In the genomic region with DNA sequence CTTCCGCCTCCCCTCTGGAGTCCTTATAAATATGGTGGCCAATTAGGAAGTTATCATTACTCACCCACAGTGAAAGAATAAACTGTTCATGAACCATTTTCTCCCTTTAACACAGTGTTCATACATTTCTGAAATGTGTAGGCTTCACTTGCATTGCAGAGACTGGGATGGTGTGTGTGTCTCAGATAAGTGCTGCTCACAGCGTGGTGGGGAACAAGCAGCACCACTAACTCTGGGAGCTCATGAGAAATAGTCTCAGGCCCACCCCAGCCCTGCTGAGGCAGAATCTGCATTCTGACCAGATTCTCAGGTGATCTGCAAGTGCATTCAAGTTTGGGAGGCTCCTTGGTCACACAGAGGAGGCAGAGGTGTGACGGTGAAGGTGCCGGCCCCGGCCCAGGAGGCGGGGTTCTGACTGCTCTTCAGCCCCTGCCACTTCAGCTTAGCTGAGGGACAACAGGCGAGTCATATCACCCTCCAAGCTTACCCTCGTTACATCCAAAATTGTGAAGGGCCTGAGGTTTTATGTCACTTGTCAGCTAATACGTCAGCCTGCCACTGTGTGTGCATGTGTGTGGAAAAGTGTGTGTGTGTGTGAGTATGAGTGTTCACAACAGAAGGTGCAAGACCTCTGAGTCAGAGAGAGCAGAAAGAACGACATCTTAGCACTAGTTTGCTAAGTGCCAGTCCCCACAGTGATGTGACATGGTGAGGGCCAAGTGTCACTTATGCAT, we compare ENCODE assay signal across 11 cellular contexts. TPM values are rescaled to one million over a fixed set of nuclear protein-coding genes. Genes with fewer than 3 reads are reported as not detected.
A peak's percentile ranks its signal among the peaks of the same experiment; 100 is the strongest.
DNase-seq lines count a peak whose midpoint lies in the region; ATAC-seq and TF ChIP-seq lines count a peak whose summit lies in the region.
"Had no signal": no experiment of that assay in that cellular context is flagged by ENCODE, and none has a peak within 500 bp of the region (broad histone marks: within the 10 kb centered on the region; RNA-seq: fewer than 3 reads in every experiment).

No MANE protein-coding gene starts in this region.

- TF ChIP-seq CTCF in PC-9 (conservative IDR thresholded peaks at IDR 0.05) = no peak
- TF ChIP-seq CTCF in right atrium auricular region (IDR thresholded peaks at IDR 0.05) = no peak
- no peak for TF ChIP-seq CTCF in GM23338 (conservative IDR thresholded peaks at IDR 0.05; ENCODE audit: low read depth in 2 of 2)

- peaks cover 44% of the 10 kb centered on the region for H3K79me2 ChIP-seq in PC-9 (ENCODE audit: low read depth)
- H3K79me2 ChIP-seq in GM23338 (replicated peaks; ENCODE audit: insufficient read depth) = no peaks in the 10 kb centered on the region

- H4K20me1 ChIP-seq in PC-9 (ENCODE audit: insufficient read depth) (no peaks in the 10 kb centered on the region), GM23338 (replicated peaks; ENCODE audit: insufficient read depth) (no peaks in the 10 kb centered on the region; the same call in 1 of the 2 replicates)

- H3K27me3 Mint-ChIP-seq in CD4-positive, CD25-positive, alpha-beta regulatory T cell = no peaks in the 10 kb centered on the region
- no peaks in the 10 kb centered on the region for H3K27me3 Mint-ChIP-seq in GM23338 (ENCODE audit: insufficient read depth, low read depth, poor library complexity)

- no peak for DNase-seq in CD4-positive, CD25-positive, alpha-beta regulatory T cell
- DNase-seq in PC-9 (peak in 1 of 2 experiments; percentile 29), right atrium auricular region (ENCODE audit: low spot score) (no peak), cerebellar nuclear complex (lab: John Stamatoyannopoulos, UW) (no peak), GM23338 (ENCODE audit: low spot score) (no peak)
- DNase-seq in stimulated activated naive CD4-positive, alpha-beta T cell (lab: John Stamatoyannopoulos, UW) = no peak
- DNase-seq: NCI-H1092 treated with DMSO at 0.1 percent for 48 hours, right lobe of liver had no signal

- H3K27me3 ChIP-seq in CD4-positive, CD25-positive, alpha-beta regulatory T cell (ENCODE audit: control insufficient read depth, insufficient read depth, low read length) = no peaks in the 10 kb centered on the region
- H3K27me3 ChIP-seq in PC-9 (ENCODE audit: insufficient read depth, low read depth) (no peaks in the 10 kb centered on the region), right atrium auricular region (no peaks in the 10 kb centered on the region), GM23338 (ENCODE audit: insufficient read depth) (no peaks in the 10 kb centered on the region)
- H3K27me3 ChIP-seq: right lobe of liver had no signal

- H3K4me3 Mint-ChIP-seq in CD4-positive, CD25-positive, alpha-beta regulatory T cell = no peak overlapping the region
- no peak overlapping the region for H3K4me3 Mint-ChIP-seq in GM23338
- H3K4me3 Mint-ChIP-seq: WTC11 had no signal

- peak overlapping the region; percentile 76 for H3K4me2 ChIP-seq in PC-9
- H3K4me2 ChIP-seq in GM23338 = no peak overlapping the region

- no peak overlapping the region for H3K27ac ChIP-seq in CD4-positive, CD25-positive, alpha-beta regulatory T cell (ENCODE audit: insufficient read depth, low read length, poor library complexity, severe bottlenecking)
- H3K27ac ChIP-seq in PC-9 (peak overlapping the region; percentile 91), right atrium auricular region (peak overlapping the region; percentile 79 to 88), GM23338 (ENCODE audit: low read depth) (no peak overlapping the region)
- H3K27ac ChIP-seq: right lobe of liver had no signal

- peaks cover 0 to 2% (median 0%) of the 10 kb centered on the region in 7 donors for H3K9me3 Mint-ChIP-seq in CD4-positive, CD25-positive, alpha-beta regulatory T cell
- no peaks in the 10 kb centered on the region for H3K9me3 Mint-ChIP-seq in GM23338
- H3K9me3 Mint-ChIP-seq: WTC11 had no signal

- intact Hi-C loops in PC-9 (cut with micrococcal nuclease; ENCODE audit: unreplicated experiment) = no loop called here

- H3K9me2 ChIP-seq in PC-9 (ENCODE audit: insufficient read depth) (no peaks in the 10 kb centered on the region), GM23338 (ENCODE audit: insufficient read depth) (0 out of 2 replicates have a peak, but pooled peaks cover 1% of the 10 kb centered on the region)

- H3K4me1 ChIP-seq in CD4-positive, CD25-positive, alpha-beta regulatory T cell (ENCODE audit: control insufficient read depth, insufficient read depth, low read length, poor library complexity, severe bottlenecking) = no peaks in the 10 kb centered on the region
- peaks cover 66% of the 10 kb centered on the region for H3K4me1 ChIP-seq in PC-9 (replicated peaks; ENCODE audit: insufficient read depth)
- peaks cover 0 to 51% of the 10 kb centered on the region in 2 donors for H3K4me1 ChIP-seq in right atrium auricular region
- no peaks in the 10 kb centered on the region for H3K4me1 ChIP-seq in GM23338 (ENCODE audit: insufficient read depth)

- peaks cover 2% of the 10 kb centered on the region for H3K36me3 ChIP-seq in CD4-positive, CD25-positive, alpha-beta regulatory T cell (ENCODE audit: control insufficient read depth, insufficient read depth, low read length)
- H3K36me3 ChIP-seq in PC-9 (ENCODE audit: low read depth) (peaks cover 26% of the 10 kb centered on the region), right atrium auricular region (peaks cover under 1% of the 10 kb centered on the region), GM23338 (ENCODE audit: insufficient read depth) (no peaks in the 10 kb centered on the region)
- H3K36me3 ChIP-seq: right lobe of liver had no signal

- POLR2A ChIA-PET in PC-9 (lab: Charles Lee; ENCODE audit: unreplicated experiment) = interaction anchor here (0.6 to 1.9 kb wide), 6 partner anchors 20 to 71 kb away, joined by 3 to 13 read pairs (median 8); a partner anchor contains a TSS

- H3K9me3 ChIP-seq in CD4-positive, CD25-positive, alpha-beta regulatory T cell (ENCODE audit: control insufficient read depth in 2 of 2, low read length in 2 of 2) = no peaks in the 10 kb centered on the region
- H3K9me3 ChIP-seq in PC-9 (ENCODE audit: insufficient read depth, low read depth) = no peaks in the 10 kb centered on the region
- no peaks in the 10 kb centered on the region for H3K9me3 ChIP-seq in right atrium auricular region
- H3K9me3 ChIP-seq: right lobe of liver had no signal

- no peak for ATAC-seq in CD4-positive, CD25-positive, alpha-beta regulatory T cell (ENCODE audit: low read depth in 2 of 2)
- peak; percentile 5 for ATAC-seq in GM21447 (IDR thresholded peaks at IDR 0.05; ENCODE audit: unreplicated experiment)
- ATAC-seq in GM18505 (IDR thresholded peaks at IDR 0.05; ENCODE audit: unreplicated experiment) = no peak
- ATAC-seq in GM23338 = no peak
- ATAC-seq: WTC11 had no signal

- H3K4me3 ChIP-seq in CD4-positive, CD25-positive, alpha-beta regulatory T cell (ENCODE audit: low read depth, low read length) = no peak overlapping the region
- H3K4me3 ChIP-seq in PC-9 = peak overlapping the region; percentile 43; the same call in 1 of the 2 replicates
- H3K4me3 ChIP-seq in right atrium auricular region = no peak overlapping the region
- H3K4me3 ChIP-seq in GM23338 = no peak overlapping the region
- H3K4me3 ChIP-seq: right lobe of liver had no signal

- H3F3A ChIP-seq in PC-9 (ENCODE audit: insufficient read depth, low read depth) (peaks cover 50% of the 10 kb centered on the region), GM23338 (replicated peaks; ENCODE audit: low read depth) (no peaks in the 10 kb centered on the region)

- CTCF ChIA-PET in PC-9 (lab: Charles Lee) = interaction anchor here (0.7 to 2.9 kb wide), 2 partner anchors 24 to 73 kb away, joined by 3 to 31 read pairs; no protein-coding TSS in a partner anchor

- H3K36me3 Mint-ChIP-seq in CD4-positive, CD25-positive, alpha-beta regulatory T cell = peaks cover 24% of the 10 kb centered on the region
- H3K36me3 Mint-ChIP-seq in GM23338 (ENCODE audit: low read depth) = peaks cover 3% of the 10 kb centered on the region; the same call in 1 of the 3 replicates

- TF ChIP-seq POLR2A in GM18505 (IDR thresholded peaks at IDR 0.05; ENCODE audit: borderline replicate concordance, extremely low read depth, insufficient read depth, insufficient read length) = no peak

- H3K4me1 Mint-ChIP-seq in CD4-positive, CD25-positive, alpha-beta regulatory T cell = peaks cover 4 to 33% (median 9%) of the 10 kb centered on the region in 4 donors
- H3K4me1 Mint-ChIP-seq in GM23338 = peaks cover 6% of the 10 kb centered on the region; the same call in 2 of the 3 replicates

- no TSS peak for BruUV-seq in PC-9 (replicated peaks; lab: Mats Ljungman, UMichigan)

- peak overlapping the region in 2 of 3 donors; percentile 15 to 78 for H3K27ac Mint-ChIP-seq in CD4-positive, CD25-positive, alpha-beta regulatory T cell
- H3K27ac Mint-ChIP-seq in GM23338 = no peak overlapping the region
- H3K27ac Mint-ChIP-seq: WTC11 had no signal

- no peak overlapping the region for H2AFZ ChIP-seq in PC-9
- no peak overlapping the region for H2AFZ ChIP-seq in GM23338

TF ChIP-seq in GM23338, 12 proteins besides CTCF, POLR2A, EP300 and RAD21 (continues in another document):
- no peak for TF ChIP-seq CREB1 (CRISPR knock-in tag; IDR thresholded peaks at IDR 0.05; ENCODE audit: low read depth)

RNA-seq across cellular contexts. Expression of a gene that starts 34.7 kb away (rescaled TPM):
- total RNA-seq in CD4-positive, CD25-positive, alpha-beta regulatory T cell = 39.8 TPM
- polyA plus RNA-seq in CD4-positive, CD25-positive, alpha-beta regulatory T cell = 10 to 100 TPM; 50.1 to 64.2 (median 54.7) TPM
- 256 and 279 TPM in 2 replicates for total RNA-seq in PC-9 (2021)
- total RNA-seq in right atrium auricular region = 10 to 100 TPM; 34.6 to 65.8 TPM
- 32.7 and 35.7 TPM in 2 replicates for total RNA-seq in GM23338 (2014; rRNA removed; shearing (Covaris generic))
- 31.5 and 37.6 TPM in 2 replicates for polyA plus RNA-seq in GM23338 (2016; fragmentation: Nextera tagmentation; extraction: Ambion mirVana)

Comparison
In these comparisons a context has a peak if more than half of its experiments do, and no peak if none do; other contexts are left out.
1. H3K27ac ChIP-seq: peak in PC-9 (single experiment) and right atrium auricular region (2 of 2); none in CD4-positive, CD25-positive, alpha-beta regulatory T cell (single experiment) and GM23338 (single experiment).